In genomic region chr6:51257938-51258337, GRCh38 we compare ENCODE assay signal across 34 cellular contexts.
"Had no signal": no experiment of that assay in that cellular context is flagged by ENCODE, and none has a peak within 500 bp of the region (broad histone marks: within the 10 kb centered on the region; RNA-seq: fewer than 3 reads in every experiment).

No MANE protein-coding gene starts in this region.

- DNase-seq: Karpas-422, Kasumi-1, MG63, MM.1S, MV-4-11, NCI-H1048, NCI-H1092, NCI-H1092 treated with DMSO at 0.1 percent for 48 hours, NCI-H1105, NCI-H1105 treated with DMSO at 0.1 percent for 48 hours, NCI-H1417, NCI-H1417 treated with DMSO at 0.1 percent for 48 hours, NCI-H1436, NCI-H1436 treated with DMSO at 0.1 percent for 48 hours, NCI-H146, NCI-H1694, NCI-H187, NCI-H187 treated with DMSO at 0.1 percent for 48 hours, NCI-H1930, NCI-H2029, NCI-H2029 treated with DMSO at 0.1 percent for 48 hours, NCI-H2081, NCI-H2081 treated with DMSO at 0.1 percent for 48 hours, NCI-H2107, NCI-H2171, NCI-H2171 treated with DMSO at 0.1 percent for 48 hours, NCI-H2227 treated with DMSO at 0.1 percent for 48 hours, NCI-H226, NCI-H345, NCI-H446, NCI-H446 treated with DMSO at 0.1 percent for 48 hours, NCI-H510A, NCI-H510A treated with DMSO at 0.1 percent for 48 hours had no signal

- H3K4me3 ChIP-seq: MG63 had no signal

- H3K9ac ChIP-seq: KMS-11 had no signal

- H3K27me3 ChIP-seq: MG63 had no signal

- H3K4me2 ChIP-seq: KMS-11 had no signal

- H3K36me3 ChIP-seq: MG63 had no signal

- H3K27ac ChIP-seq: KMS-11 had no signal

- H3K9me3 ChIP-seq: MG63 had no signal
